ENCODE assay signal across 1 cellular context in genomic region chr2:172085460-172086159, GRCh38.
TF ChIP-seq lines count a peak whose summit lies in the region.

TSS of gene DLX1 (plus strand) at chr2:172085507. CDS start at chr2:172085678, 171 bp downstream.

TF ChIP-seq in K562, 482 proteins besides CTCF, POLR2A, EP300 and RAD21 (continued from another document):
- peak; percentile 78 for TF ChIP-seq MGA (IDR thresholded peaks at IDR 0.05)
- TF ChIP-seq TAF9B (IDR thresholded peaks at IDR 0.05; ENCODE audit: partially characterized antibody): peak; percentile 63
- 0 out of 2 replicates have a peak, but pooled peaks have one; percentile 1 for TF ChIP-seq ZNF589 (CRISPR knock-in tag; IDR thresholded peaks at IDR 0.05; ENCODE audit: low read depth)
- TF ChIP-seq MEF2D (tag; conservative IDR thresholded peaks at IDR 0.05; ENCODE audit: low read depth): no peak
- TF ChIP-seq PURB (CRISPR knock-in tag; IDR thresholded peaks at IDR 0.05; ENCODE audit: low read depth): no peak
- peak in 2 of 3 experiments; percentile 15 to 40 for TF ChIP-seq YY1 (IDR thresholded peaks at IDR 0.05; ENCODE audit: borderline replicate concordance in 1 of 3, control insufficient read depth in 1 of 3, extremely low read depth in 1 of 3, insufficient read depth in 3 of 3, insufficient read length in 1 of 3, insufficient replicate concordance in 2 of 3, low read depth in 1 of 3, low read length in 2 of 3)
- no peak for TF ChIP-seq ZNF324 (CRISPR knock-in tag; IDR thresholded peaks at IDR 0.05)
- peak in 1 of 2 experiments; percentile 22 for TF ChIP-seq E2F6 (IDR thresholded peaks at IDR 0.05; ENCODE audit: borderline replicate concordance in 1 of 2, extremely low read depth in 1 of 2, insufficient read depth in 1 of 2, insufficient read length in 1 of 2, low read depth in 1 of 2, low read length in 1 of 2, poor library complexity in 1 of 2, severe bottlenecking in 1 of 2)
- TF ChIP-seq, protein P1, sequence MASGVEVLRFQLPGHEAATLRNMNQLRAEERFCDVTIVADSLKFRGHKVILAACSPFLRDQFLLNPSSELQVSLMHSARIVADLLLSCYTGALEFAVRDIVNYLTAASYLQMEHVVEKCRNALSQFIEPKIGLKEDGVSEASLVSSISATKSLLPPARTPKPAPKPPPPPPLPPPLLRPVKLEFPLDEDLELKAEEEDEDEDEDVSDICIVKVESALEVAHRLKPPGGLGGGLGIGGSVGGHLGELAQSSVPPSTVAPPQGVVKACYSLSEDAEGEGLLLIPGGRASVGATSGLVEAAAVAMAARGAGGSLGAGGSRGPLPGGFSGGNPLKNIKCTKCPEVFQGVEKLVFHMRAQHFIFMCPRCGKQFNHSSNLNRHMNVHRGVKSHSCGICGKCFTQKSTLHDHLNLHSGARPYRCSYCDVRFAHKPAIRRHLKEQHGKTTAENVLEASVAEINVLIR (CRISPR knock-in tag; IDR thresholded peaks at IDR 0.05): no peak
- peak; percentile 51; the same call in 1 of the 2 replicates for TF ChIP-seq SUPT5H (IDR thresholded peaks at IDR 0.05)
- TF ChIP-seq TFAM (CRISPR knock-in tag; conservative IDR thresholded peaks at IDR 0.05): no peak
- TF ChIP-seq NFIC (IDR thresholded peaks at IDR 0.05): peak; percentile 56
- TF ChIP-seq, protein P2, sequence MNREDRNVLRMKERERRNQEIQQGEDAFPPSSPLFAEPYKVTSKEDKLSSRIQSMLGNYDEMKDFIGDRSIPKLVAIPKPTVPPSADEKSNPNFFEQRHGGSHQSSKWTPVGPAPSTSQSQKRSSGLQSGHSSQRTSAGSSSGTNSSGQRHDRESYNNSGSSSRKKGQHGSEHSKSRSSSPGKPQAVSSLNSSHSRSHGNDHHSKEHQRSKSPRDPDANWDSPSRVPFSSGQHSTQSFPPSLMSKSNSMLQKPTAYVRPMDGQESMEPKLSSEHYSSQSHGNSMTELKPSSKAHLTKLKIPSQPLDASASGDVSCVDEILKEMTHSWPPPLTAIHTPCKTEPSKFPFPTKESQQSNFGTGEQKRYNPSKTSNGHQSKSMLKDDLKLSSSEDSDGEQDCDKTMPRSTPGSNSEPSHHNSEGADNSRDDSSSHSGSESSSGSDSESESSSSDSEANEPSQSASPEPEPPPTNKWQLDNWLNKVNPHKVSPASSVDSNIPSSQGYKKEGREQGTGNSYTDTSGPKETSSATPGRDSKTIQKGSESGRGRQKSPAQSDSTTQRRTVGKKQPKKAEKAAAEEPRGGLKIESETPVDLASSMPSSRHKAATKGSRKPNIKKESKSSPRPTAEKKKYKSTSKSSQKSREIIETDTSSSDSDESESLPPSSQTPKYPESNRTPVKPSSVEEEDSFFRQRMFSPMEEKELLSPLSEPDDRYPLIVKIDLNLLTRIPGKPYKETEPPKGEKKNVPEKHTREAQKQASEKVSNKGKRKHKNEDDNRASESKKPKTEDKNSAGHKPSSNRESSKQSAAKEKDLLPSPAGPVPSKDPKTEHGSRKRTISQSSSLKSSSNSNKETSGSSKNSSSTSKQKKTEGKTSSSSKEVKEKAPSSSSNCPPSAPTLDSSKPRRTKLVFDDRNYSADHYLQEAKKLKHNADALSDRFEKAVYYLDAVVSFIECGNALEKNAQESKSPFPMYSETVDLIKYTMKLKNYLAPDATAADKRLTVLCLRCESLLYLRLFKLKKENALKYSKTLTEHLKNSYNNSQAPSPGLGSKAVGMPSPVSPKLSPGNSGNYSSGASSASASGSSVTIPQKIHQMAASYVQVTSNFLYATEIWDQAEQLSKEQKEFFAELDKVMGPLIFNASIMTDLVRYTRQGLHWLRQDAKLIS (CRISPR knock-in tag; IDR thresholded peaks at IDR 0.05): no peak
- 0 out of 2 replicates have a peak, but pooled peaks have one; percentile 21 for TF ChIP-seq ARID1B (IDR thresholded peaks at IDR 0.05)
- peak; percentile 17; the same call in 1 of the 2 replicates for TF ChIP-seq TAL1 (IDR thresholded peaks at IDR 0.05)
